ENCODE assay signal across 9 cellular contexts in the genomic region with DNA sequence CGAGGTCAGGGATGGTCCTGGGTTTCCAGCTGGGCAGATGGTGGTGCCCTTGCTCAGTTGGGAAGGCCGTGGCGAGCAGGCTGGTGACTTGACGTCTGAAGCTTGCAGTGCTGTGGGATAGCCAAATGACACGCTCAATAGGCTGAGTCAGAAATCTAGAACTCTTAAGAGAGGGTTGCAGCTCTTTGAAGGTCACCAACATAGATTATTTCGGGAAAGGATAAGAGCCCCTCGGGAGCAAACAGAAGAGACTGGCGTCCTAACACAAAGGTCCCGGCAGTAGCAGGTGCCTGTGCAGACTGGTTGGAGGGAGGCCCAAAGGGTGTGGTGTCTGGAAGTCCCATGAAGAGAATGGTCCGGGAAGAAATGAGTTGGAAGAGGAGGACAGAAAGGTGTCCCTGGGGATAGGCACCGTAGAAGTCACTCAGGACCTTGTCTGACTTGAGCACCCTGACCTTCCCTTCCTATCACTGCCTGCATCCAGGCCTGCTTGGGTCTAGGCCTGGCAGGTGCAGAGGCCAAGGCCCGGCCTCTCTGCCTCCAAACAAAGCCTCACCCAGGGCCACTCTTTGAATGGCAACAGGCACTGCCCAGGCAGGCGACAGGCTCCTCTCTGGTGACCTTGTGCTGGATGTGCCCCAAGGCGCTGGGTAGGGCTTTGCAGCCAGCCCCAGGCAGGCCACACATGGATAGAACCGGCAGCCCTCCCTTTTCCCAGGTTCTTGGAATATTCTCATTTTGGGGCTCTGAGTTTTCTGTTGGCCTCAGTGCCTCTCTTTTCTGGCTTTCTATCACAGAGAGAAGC. TPM values are rescaled to one million over a fixed set of nuclear protein-coding genes. Genes with fewer than 3 reads are reported as not detected.
DNase-seq lines count a peak whose midpoint lies in the region; ATAC-seq and TF ChIP-seq lines count a peak whose summit lies in the region.
"Had no signal": no experiment of that assay in that cellular context is flagged by ENCODE, and none has a peak within 500 bp of the region (broad histone marks: within the 10 kb centered on the region; RNA-seq: fewer than 3 reads in every experiment).

No MANE protein-coding gene starts in this region.

- H3K4me1 ChIP-seq in prostate gland (replicated peaks), result no peaks in the 10 kb centered on the region

- no peaks in the 10 kb centered on the region for H3K9me3 ChIP-seq in prostate gland

- no peak for TF ChIP-seq CTCF in VCaP (conservative IDR thresholded peaks at IDR 0.05)
- no peak for TF ChIP-seq CTCF in prostate gland (IDR thresholded peaks at IDR 0.05)

- H3K4me3 ChIP-seq in prostate gland, result no peak overlapping the region
- H3K4me3 ChIP-seq: GM12878 had no signal

- intact Hi-C loops in left ventricle myocardium superior (cut with micrococcal nuclease), result loop anchor here (10.0 kb wide), 1 partner anchor 66 kb away; no protein-coding TSS in a partner anchor
- intact Hi-C loops in prostate gland (cut with DNase I), result loop anchor here (10.0 kb wide), 1 partner anchor 386 kb away; a partner anchor contains a TSS

- TF ChIP-seq POLR2A in prostate gland (IDR thresholded peaks at IDR 0.05), result no peak

- ATAC-seq in left ventricle myocardium superior (peak; percentile 62), GM18870 (IDR thresholded peaks at IDR 0.05; ENCODE audit: unreplicated experiment) (no peak), GM19035 (IDR thresholded peaks at IDR 0.05; ENCODE audit: unreplicated experiment) (no peak)

- peak; percentile 49 for DNase-seq in AG08395 (ENCODE audit: low spot score)
- peak; percentile 69 for DNase-seq in left ventricle myocardium superior
- DNase-seq in prostate gland (ENCODE audit: low spot score), result no peak
- no peak for DNase-seq in OCI-M2 (lab: John Stamatoyannopoulos, UW; ENCODE audit: unreplicated experiment)
- DNase-seq in stimulated activated CD4-positive, alpha-beta T cell treated with anti-CD3 and anti-CD28 coated beads, Interleukin-2, amount 100 ng/mL, for 24 hours, result no peak

- WGBS in prostate gland, result 49% methylated on average over 15 of the region's 15 CpGs

- no peaks in the 10 kb centered on the region for H3K36me3 ChIP-seq in prostate gland

- no peaks in the 10 kb centered on the region for H3K27me3 ChIP-seq in prostate gland (replicated peaks; ENCODE audit: insufficient read depth)

- peak overlapping the region; percentile 45 for H3K27ac ChIP-seq in VCaP
- peak overlapping the region; percentile 69 to 76 for H3K27ac ChIP-seq in prostate gland

RNA-seq across cellular contexts. Expression of a gene that starts 18.6 kb away (rescaled TPM):
- 195 TPM for total RNA-seq in left ventricle myocardium superior
- 10 to 100 TPM; 60.9 to 81.1 TPM for total RNA-seq in prostate gland

RNA-seq across cellular contexts. Expression of a gene that starts 50.5 kb away (rescaled TPM):
- total RNA-seq in left ventricle myocardium superior, result 8.5 TPM
- 1 to 10 TPM; 1.1 to 10.0 TPM for total RNA-seq in prostate gland

Comparison
In these comparisons a context has a peak if more than half of its experiments do, and no peak if none do; other contexts are left out.
1. DNase-seq: peak in AG08395 (single experiment) and left ventricle myocardium superior (single experiment); none in prostate gland (single experiment), OCI-M2 (single experiment) and stimulated activated CD4-positive, alpha-beta T cell treated with anti-CD3 and anti-CD28 coated beads, Interleukin-2, amount 100 ng/mL, for 24 hours (0 of 2).